Comparison of ENCODE assay signal across 28 cellular contexts in the genomic region with DNA sequence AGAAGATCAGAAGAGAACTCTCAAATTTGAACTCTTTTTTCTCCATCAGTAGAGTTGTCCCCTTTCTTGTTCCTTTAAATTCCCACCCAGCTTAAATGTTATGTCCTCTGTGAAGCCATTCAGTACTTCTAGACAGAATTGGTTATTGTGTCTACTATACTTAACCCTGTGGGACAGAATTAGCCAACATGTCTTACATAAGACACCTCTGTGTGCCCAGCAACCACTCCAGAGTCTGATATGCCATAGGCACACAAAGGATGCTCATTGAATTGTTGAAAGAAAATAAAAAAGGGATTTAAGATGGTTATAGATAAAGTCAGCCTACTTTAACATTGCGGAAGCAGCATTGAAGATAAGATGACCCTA.
"Had no signal": no experiment of that assay in that cellular context is flagged by ENCODE, and none has a peak within 500 bp of the region (broad histone marks: within the 10 kb centered on the region; RNA-seq: fewer than 3 reads in every experiment).

No MANE protein-coding gene starts in this region.

- H3K4me3 ChIP-seq: dorsolateral prefrontal cortex, gastrocnemius medialis, heart right ventricle, ovary, psoas muscle, skin epidermis, spleen, testis, tibial artery had no signal

- H3K9me3 Mint-ChIP-seq: naive thymus-derived CD4-positive, alpha-beta T cell; nephron; stimulated activated memory B cell treated with anti-CD40 and anti-IgM and Interleukin-4, amounts not matched to agents 10 μg/mL and 1 μg/mL and 100 μg/mL, for 72 hours; type B pancreatic cell had no signal

- H3K4me1 Mint-ChIP-seq: stimulated activated memory B cell treated with anti-CD40 and anti-IgM and Interleukin-4, amounts not matched to agents 10 μg/mL and 1 μg/mL and 100 μg/mL, for 72 hours had no signal

- H3K27me3 ChIP-seq: dorsolateral prefrontal cortex, gastrocnemius medialis, heart right ventricle, ovary, spleen, testis, tibial artery had no signal

- H3K27ac ChIP-seq: dorsolateral prefrontal cortex, epithelial cell of prostate, gastrocnemius medialis, heart right ventricle, ovary, psoas muscle, skin epidermis, spleen, testis, tibial artery had no signal

- H3K27ac Mint-ChIP-seq: naive thymus-derived CD4-positive, alpha-beta T cell; nephron; stimulated activated memory B cell treated with anti-CD40 and anti-IgM and Interleukin-4, amounts not matched to agents 10 μg/mL and 1 μg/mL and 100 μg/mL, for 72 hours; type B pancreatic cell had no signal

- DNase-seq: dorsolateral prefrontal cortex; effector CD4-positive, alpha-beta T cell; foreskin fibroblast; gastrocnemius medialis; heart right ventricle; hippocampal formation; left cardiac atrium; mammary epithelial cell; mesendoderm; midbrain; naive thymus-derived CD4-positive, alpha-beta T cell; occipital lobe; ovary; posterior cingulate gyrus; psoas muscle; right cardiac atrium; spleen; stimulated activated CD4-positive, alpha-beta T cell treated with anti-CD3 and anti-CD28 coated beads, Interleukin-4, amount 100 ng/mL, for 4 hours; stimulated activated naive CD8-positive, alpha-beta T cell treated with anti-CD3 and anti-CD28 coated beads, Interleukin-15, Interleukin-2, amounts not matched to agents 100 U/mL and 50 U/mL, for 24 hours; substantia nigra; testis; tibial artery had no signal

- H3K4me1 ChIP-seq: gastrocnemius medialis, heart right ventricle, psoas muscle, spleen, testis, tibial artery had no signal

- H3K27me3 Mint-ChIP-seq: naive thymus-derived CD4-positive, alpha-beta T cell; stimulated activated memory B cell treated with anti-CD40 and anti-IgM and Interleukin-4, amounts not matched to agents 10 μg/mL and 1 μg/mL and 100 μg/mL, for 72 hours had no signal

- H3K9me3 ChIP-seq: gastrocnemius medialis, heart right ventricle, ovary, psoas muscle, spleen, testis, tibial artery had no signal

- H3K4me3 Mint-ChIP-seq: naive thymus-derived CD4-positive, alpha-beta T cell; nephron; stimulated activated memory B cell treated with anti-CD40 and anti-IgM and Interleukin-4, amounts not matched to agents 10 μg/mL and 1 μg/mL and 100 μg/mL, for 72 hours; type B pancreatic cell had no signal

- H3K36me3 ChIP-seq: ovary had no signal

- ATAC-seq: esophagus mucosa; gastrocnemius medialis; left cardiac atrium; naive thymus-derived CD4-positive, alpha-beta T cell; psoas muscle; right cardiac atrium; stimulated activated memory B cell treated with anti-CD40 and anti-IgM and Interleukin-4, amounts not matched to agents 10 μg/mL and 1 μg/mL and 100 μg/mL, for 72 hours; stimulated activated naive CD8-positive, alpha-beta T cell treated with anti-CD3 and anti-CD28 coated beads, Interleukin-15, Interleukin-2, amounts not matched to agents 100 U/mL and 50 U/mL, for 24 hours had no signal
